ENCODE assay signal across 1 cellular context in the genomic region with DNA sequence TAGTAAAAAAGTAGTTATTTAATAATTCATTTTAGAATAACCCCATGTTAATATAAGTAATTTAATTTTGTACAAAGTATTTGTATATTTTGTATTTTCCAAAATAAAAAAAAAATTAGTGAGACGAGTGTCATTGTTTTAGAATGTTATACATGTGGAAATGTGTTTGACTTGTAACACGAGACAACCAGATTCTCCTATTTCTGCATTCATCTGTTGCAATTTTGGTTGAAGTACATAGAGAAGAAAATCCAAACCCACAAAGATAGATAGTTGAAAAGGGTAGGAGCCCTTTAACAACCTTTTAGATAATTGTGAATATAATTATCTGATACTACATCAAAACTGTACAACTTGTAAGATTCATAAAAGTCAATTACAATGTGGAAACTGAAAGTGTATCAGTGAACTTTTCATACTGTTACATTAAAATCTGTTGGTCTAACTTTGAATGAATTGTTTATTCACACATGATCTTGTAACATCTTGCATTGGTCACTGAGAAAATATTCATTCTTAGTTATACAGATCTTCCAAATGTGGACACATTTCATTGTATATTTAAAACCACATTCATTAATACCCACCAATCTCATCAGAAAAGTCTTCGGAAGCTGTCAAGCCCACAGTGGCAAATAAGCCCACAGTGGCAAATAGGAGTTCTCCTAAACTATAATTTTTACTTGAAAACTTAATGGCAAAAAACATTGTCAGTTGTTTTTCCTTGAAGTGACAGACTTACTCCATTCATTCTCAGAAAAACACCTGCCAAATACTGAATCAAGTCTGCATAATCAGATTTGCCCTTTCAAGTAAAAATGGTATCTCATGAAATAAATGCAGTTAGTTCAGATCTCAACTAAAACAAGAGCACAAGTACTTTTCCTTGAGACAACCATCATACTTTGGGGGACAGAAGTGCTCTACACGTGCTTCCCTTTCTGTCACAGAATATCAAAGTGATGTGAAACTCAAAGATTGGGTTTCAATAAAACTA.
TF ChIP-seq lines count a peak whose summit lies in the region.

No MANE protein-coding gene starts in this region.

TF ChIP-seq in GM23338, 12 proteins besides CTCF, POLR2A, EP300 and RAD21:
- TF ChIP-seq, protein P1, sequence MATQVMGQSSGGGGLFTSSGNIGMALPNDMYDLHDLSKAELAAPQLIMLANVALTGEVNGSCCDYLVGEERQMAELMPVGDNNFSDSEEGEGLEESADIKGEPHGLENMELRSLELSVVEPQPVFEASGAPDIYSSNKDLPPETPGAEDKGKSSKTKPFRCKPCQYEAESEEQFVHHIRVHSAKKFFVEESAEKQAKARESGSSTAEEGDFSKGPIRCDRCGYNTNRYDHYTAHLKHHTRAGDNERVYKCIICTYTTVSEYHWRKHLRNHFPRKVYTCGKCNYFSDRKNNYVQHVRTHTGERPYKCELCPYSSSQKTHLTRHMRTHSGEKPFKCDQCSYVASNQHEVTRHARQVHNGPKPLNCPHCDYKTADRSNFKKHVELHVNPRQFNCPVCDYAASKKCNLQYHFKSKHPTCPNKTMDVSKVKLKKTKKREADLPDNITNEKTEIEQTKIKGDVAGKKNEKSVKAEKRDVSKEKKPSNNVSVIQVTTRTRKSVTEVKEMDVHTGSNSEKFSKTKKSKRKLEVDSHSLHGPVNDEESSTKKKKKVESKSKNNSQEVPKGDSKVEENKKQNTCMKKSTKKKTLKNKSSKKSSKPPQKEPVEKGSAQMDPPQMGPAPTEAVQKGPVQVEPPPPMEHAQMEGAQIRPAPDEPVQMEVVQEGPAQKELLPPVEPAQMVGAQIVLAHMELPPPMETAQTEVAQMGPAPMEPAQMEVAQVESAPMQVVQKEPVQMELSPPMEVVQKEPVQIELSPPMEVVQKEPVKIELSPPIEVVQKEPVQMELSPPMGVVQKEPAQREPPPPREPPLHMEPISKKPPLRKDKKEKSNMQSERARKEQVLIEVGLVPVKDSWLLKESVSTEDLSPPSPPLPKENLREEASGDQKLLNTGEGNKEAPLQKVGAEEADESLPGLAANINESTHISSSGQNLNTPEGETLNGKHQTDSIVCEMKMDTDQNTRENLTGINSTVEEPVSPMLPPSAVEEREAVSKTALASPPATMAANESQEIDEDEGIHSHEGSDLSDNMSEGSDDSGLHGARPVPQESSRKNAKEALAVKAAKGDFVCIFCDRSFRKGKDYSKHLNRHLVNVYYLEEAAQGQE (IDR thresholded peaks at IDR 0.05; ENCODE audit: unreplicated experiment), result no peak
- TF ChIP-seq STAT1 (IDR thresholded peaks at IDR 0.05; ENCODE audit: unreplicated experiment) (no peak), ZNF114 (CRISPR knock-in tag; IDR thresholded peaks at IDR 0.05) (no peak), ZNF331 (CRISPR knock-in tag; IDR thresholded peaks at IDR 0.05; ENCODE audit: low read depth) (no peak), CREB1 (CRISPR knock-in tag; IDR thresholded peaks at IDR 0.05; ENCODE audit: low read depth) (no peak), NANOG (IDR thresholded peaks at IDR 0.05; ENCODE audit: borderline replicate concordance) (no peak), EZH2phosphoT487 (IDR thresholded peaks at IDR 0.05; ENCODE audit: unreplicated experiment) (no peak), JUNB (IDR thresholded peaks at IDR 0.05; ENCODE audit: unreplicated experiment) (no peak), POLR2AphosphoS5 (IDR thresholded peaks at IDR 0.05; ENCODE audit: low read depth) (no peak), EZH2 (IDR thresholded peaks at IDR 0.05; ENCODE audit: low read depth, unreplicated experiment) (no peak)
- TF ChIP-seq, protein P2, sequence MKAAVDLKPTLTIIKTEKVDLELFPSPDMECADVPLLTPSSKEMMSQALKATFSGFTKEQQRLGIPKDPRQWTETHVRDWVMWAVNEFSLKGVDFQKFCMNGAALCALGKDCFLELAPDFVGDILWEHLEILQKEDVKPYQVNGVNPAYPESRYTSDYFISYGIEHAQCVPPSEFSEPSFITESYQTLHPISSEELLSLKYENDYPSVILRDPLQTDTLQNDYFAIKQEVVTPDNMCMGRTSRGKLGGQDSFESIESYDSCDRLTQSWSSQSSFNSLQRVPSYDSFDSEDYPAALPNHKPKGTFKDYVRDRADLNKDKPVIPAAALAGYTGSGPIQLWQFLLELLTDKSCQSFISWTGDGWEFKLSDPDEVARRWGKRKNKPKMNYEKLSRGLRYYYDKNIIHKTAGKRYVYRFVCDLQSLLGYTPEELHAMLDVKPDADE (IDR thresholded peaks at IDR 0.05), result no peak
- TF ChIP-seq, protein P3, sequence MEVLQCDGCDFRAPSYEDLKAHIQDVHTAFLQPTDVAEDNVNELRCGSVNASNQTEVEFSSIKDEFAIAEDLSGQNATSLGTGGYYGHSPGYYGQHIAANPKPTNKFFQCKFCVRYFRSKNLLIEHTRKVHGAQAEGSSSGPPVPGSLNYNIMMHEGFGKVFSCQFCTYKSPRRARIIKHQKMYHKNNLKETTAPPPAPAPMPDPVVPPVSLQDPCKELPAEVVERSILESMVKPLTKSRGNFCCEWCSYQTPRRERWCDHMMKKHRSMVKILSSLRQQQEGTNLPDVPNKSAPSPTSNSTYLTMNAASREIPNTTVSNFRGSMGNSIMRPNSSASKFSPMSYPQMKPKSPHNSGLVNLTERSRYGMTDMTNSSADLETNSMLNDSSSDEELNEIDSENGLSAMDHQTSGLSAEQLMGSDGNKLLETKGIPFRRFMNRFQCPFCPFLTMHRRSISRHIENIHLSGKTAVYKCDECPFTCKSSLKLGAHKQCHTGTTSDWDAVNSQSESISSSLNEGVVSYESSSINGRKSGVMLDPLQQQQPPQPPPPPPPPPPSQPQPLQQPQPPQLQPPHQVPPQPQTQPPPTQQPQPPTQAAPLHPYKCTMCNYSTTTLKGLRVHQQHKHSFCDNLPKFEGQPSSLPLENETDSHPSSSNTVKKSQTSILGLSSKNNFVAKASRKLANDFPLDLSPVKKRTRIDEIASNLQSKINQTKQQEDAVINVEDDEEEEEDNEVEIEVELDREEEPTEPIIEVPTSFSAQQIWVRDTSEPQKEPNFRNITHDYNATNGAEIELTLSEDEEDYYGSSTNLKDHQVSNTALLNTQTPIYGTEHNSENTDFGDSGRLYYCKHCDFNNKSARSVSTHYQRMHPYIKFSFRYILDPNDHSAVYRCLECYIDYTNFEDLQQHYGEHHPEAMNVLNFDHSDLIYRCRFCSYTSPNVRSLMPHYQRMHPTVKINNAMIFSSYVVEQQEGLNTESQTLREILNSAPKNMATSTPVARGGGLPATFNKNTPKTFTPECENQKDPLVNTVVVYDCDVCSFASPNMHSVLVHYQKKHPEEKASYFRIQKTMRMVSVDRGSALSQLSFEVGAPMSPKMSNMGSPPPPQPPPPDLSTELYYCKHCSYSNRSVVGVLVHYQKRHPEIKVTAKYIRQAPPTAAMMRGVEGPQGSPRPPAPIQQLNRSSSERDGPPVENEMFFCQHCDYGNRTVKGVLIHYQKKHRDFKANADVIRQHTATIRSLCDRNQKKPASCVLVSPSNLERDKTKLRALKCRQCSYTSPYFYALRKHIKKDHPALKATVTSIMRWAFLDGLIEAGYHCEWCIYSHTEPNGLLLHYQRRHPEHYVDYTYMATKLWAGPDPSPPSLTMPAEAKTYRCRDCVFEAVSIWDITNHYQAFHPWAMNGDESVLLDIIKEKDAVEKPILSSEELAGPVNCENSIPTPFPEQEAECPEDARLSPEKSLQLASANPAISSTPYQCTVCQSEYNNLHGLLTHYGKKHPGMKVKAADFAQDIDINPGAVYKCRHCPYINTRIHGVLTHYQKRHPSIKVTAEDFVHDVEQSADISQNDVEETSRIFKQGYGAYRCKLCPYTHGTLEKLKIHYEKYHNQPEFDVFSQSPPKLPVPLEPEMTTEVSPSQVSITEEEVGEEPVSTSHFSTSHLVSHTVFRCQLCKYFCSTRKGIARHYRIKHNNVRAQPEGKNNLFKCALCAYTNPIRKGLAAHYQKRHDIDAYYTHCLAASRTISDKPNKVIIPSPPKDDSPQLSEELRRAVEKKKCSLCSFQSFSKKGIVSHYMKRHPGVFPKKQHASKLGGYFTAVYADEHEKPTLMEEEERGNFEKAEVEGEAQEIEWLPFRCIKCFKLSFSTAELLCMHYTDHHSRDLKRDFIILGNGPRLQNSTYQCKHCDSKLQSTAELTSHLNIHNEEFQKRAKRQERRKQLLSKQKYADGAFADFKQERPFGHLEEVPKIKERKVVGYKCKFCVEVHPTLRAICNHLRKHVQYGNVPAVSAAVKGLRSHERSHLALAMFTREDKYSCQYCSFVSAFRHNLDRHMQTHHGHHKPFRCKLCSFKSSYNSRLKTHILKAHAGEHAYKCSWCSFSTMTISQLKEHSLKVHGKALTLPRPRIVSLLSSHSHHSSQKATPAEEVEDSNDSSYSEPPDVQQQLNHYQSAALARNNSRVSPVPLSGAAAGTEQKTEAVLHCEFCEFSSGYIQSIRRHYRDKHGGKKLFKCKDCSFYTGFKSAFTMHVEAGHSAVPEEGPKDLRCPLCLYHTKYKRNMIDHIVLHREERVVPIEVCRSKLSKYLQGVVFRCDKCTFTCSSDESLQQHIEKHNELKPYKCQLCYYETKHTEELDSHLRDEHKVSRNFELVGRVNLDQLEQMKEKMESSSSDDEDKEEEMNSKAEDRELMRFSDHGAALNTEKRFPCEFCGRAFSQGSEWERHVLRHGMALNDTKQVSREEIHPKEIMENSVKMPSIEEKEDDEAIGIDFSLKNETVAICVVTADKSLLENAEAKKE (CRISPR knock-in tag; IDR thresholded peaks at IDR 0.05), result no peak
TF ChIP-seq in GM23338: peak in this region for 0.
